8 cellular contexts compared by ENCODE assay signal in genomic region chr6:125986956-125987617, GRCh38. TPM values are rescaled to one million over a fixed set of nuclear protein-coding genes. Genes with fewer than 3 reads are reported as not detected.
A peak's percentile ranks its signal among the peaks of the same experiment; 100 is the strongest.
DNase-seq lines count a peak whose midpoint lies in the region; ATAC-seq and TF ChIP-seq lines count a peak whose summit lies in the region.

No MANE protein-coding gene starts in this region.

- no peak for TF ChIP-seq POLR2A in gastrocnemius medialis (IDR thresholded peaks at IDR 0.05)

- no peaks in the 10 kb centered on the region for H3K27me3 ChIP-seq in CD4-positive, alpha-beta T cell (ENCODE audit: control insufficient read depth, insufficient read depth, low read length)
- H3K27me3 ChIP-seq in gastrocnemius medialis: no peaks in the 10 kb centered on the region

- H3K9me3 Mint-ChIP-seq in CD4-positive, alpha-beta T cell: no peaks in the 10 kb centered on the region
- H3K9me3 Mint-ChIP-seq in osteocyte (ENCODE audit: unreplicated experiment): no peaks in the 10 kb centered on the region

- DNase-seq in CD4-positive, alpha-beta T cell: no peak
- DNase-seq in germinal center (ENCODE audit: low spot score): peak; percentile 12
- no peak for DNase-seq in gastrocnemius medialis
- no peak for DNase-seq in mucosa of gallbladder (ENCODE audit: low spot score)
- DNase-seq in osteocyte (ENCODE audit: extremely low spot score, unreplicated experiment): no peak

- no peaks in the 10 kb centered on the region for H3K9me3 ChIP-seq in CD4-positive, alpha-beta T cell (ENCODE audit: control insufficient read depth, low read length)
- H3K9me3 ChIP-seq in gastrocnemius medialis: no peaks in the 10 kb centered on the region

- no peak overlapping the region for H3K27ac Mint-ChIP-seq in CD4-positive, alpha-beta T cell
- no peak overlapping the region for H3K27ac Mint-ChIP-seq in osteocyte (ENCODE audit: unreplicated experiment)

- H3K4me3 Mint-ChIP-seq in CD4-positive, alpha-beta T cell: no peak overlapping the region
- no peak overlapping the region for H3K4me3 Mint-ChIP-seq in osteocyte (ENCODE audit: unreplicated experiment)

- in situ Hi-C loops in gastrocnemius medialis (cut with MboI; ENCODE audit: low sequenced_read_pairs in 4 of 4): no loop called here

- H3K4me1 ChIP-seq in gastrocnemius medialis: peaks cover 3 to 12% of the 10 kb centered on the region in 2 donors

- CTCF ChIA-PET in CD4-positive, alpha-beta T cell (lab: Charles Lee): interaction anchor here (1.3 to 2.0 kb wide), 4 partner anchors 9 to 81 kb away, joined by 3 to 18 read pairs (median 11); partner anchors contain the start of gene HINT3

- TF ChIP-seq CTCF in CD4-positive, alpha-beta T cell (IDR thresholded peaks at IDR 0.05): no peak
- TF ChIP-seq CTCF in gastrocnemius medialis (IDR thresholded peaks at IDR 0.05 in 4 of 5, conservative IDR thresholded peaks at IDR 0.05 in 1 of 5) (no peak), osteocyte (IDR thresholded peaks at IDR 0.05) (no peak)

- POLR2A ChIA-PET in CD4-positive, alpha-beta T cell (lab: Charles Lee): interaction anchor here (1.1 to 3.6 kb wide), 17 partner anchors 8 to 1530 kb away, joined by 3 to 94 read pairs (median 9); partner anchors contain the start of genes HDDC2, HEY2, HINT3 and NCOA7

- peaks cover 2% of the 10 kb centered on the region for H3K4me1 Mint-ChIP-seq in CD4-positive, alpha-beta T cell (ENCODE audit: low read depth)
- H3K4me1 Mint-ChIP-seq in osteocyte (ENCODE audit: unreplicated experiment): peaks cover 13% of the 10 kb centered on the region

- H3K27me3 Mint-ChIP-seq in CD4-positive, alpha-beta T cell: no peaks in the 10 kb centered on the region
- H3K27me3 Mint-ChIP-seq in osteocyte (ENCODE audit: unreplicated experiment): no peaks in the 10 kb centered on the region

- H3K36me3 Mint-ChIP-seq in CD4-positive, alpha-beta T cell (ENCODE audit: low read depth): no peaks in the 10 kb centered on the region
- no peaks in the 10 kb centered on the region for H3K36me3 Mint-ChIP-seq in osteocyte (ENCODE audit: unreplicated experiment)

- ATAC-seq in CD4-positive, alpha-beta T cell (ENCODE audit: poor library complexity): peak; percentile 40
- ATAC-seq in GM19452 (IDR thresholded peaks at IDR 0.05; ENCODE audit: unreplicated experiment) (peak; percentile 27), HG03442 (IDR thresholded peaks at IDR 0.05; ENCODE audit: unreplicated experiment) (peak; percentile 27), SK-N-SH treated with all-trans-retinoic acid at 6 μM for 48 hours (peak; percentile 1; the same call in 1 of the 3 replicates), gastrocnemius medialis (peak in 1 of 2 donors; percentile 32)

- intact Hi-C loops in CD4-positive, alpha-beta T cell (cut with DNase I, micrococcal nuclease): loop anchor here (1.0 to 10.0 kb wide), 3 partner anchors 9 to 1278 kb away; partner anchors contain the start of genes HDDC2 (in 1 of the 2) and RNF146 (in 1 of the 2)
- intact Hi-C loops in gastrocnemius medialis (cut with DNase I; ENCODE audit: low total_unique reads): loop anchor here (5.0 kb wide), 1 partner anchor 1130 kb away; the partner anchor contains the start of gene RSPO3

- H3K27ac ChIP-seq in CD4-positive, alpha-beta T cell (ENCODE audit: low read depth, low read length): peak overlapping the region; percentile 54
- peak overlapping the region; percentile 71 to 82 (median 80) for H3K27ac ChIP-seq in gastrocnemius medialis

- H3K4me3 ChIP-seq in gastrocnemius medialis: peak overlapping the region; percentile 64 to 96 (median 92)

- H3K36me3 ChIP-seq in gastrocnemius medialis: no peaks in the 10 kb centered on the region

TF ChIP-seq in SK-N-SH treated with all-trans-retinoic acid at 6 μM for 48 hours, 23 proteins besides CTCF, POLR2A, EP300 and RAD21 (continues in another document):
- TF ChIP-seq TOX (CRISPR knock-in tag; IDR thresholded peaks at IDR 0.05; ENCODE audit: borderline replicate concordance) (no peak), TCF4 (CRISPR knock-in tag; IDR thresholded peaks at IDR 0.05; ENCODE audit: borderline replicate concordance) (no peak), ZNF8 (CRISPR knock-in tag; IDR thresholded peaks at IDR 0.05) (no peak), PATZ1 (CRISPR knock-in tag; IDR thresholded peaks at IDR 0.05; ENCODE audit: borderline replicate concordance) (no peak), ZC3H10 (CRISPR knock-in tag; IDR thresholded peaks at IDR 0.05) (no peak), ARNTL (CRISPR knock-in tag; IDR thresholded peaks at IDR 0.05; ENCODE audit: borderline replicate concordance, low read depth) (no peak), TSHZ2 (CRISPR knock-in tag; IDR thresholded peaks at IDR 0.05) (no peak), ZNF565 (CRISPR knock-in tag; conservative IDR thresholded peaks at IDR 0.05; ENCODE audit: low read depth) (no peak), POU6F1 (CRISPR knock-in tag; IDR thresholded peaks at IDR 0.05; ENCODE audit: borderline replicate concordance, low read depth) (no peak), ISL1 (CRISPR knock-in tag; IDR thresholded peaks at IDR 0.05) (no peak), GLIS3 (CRISPR knock-in tag; IDR thresholded peaks at IDR 0.05) (no peak), BACH2 (CRISPR knock-in tag; IDR thresholded peaks at IDR 0.05; ENCODE audit: borderline replicate concordance) (no peak), ZFP3 (CRISPR knock-in tag; IDR thresholded peaks at IDR 0.05) (no peak), ESRRG (CRISPR knock-in tag; IDR thresholded peaks at IDR 0.05) (no peak)
- TF ChIP-seq, protein P1, sequence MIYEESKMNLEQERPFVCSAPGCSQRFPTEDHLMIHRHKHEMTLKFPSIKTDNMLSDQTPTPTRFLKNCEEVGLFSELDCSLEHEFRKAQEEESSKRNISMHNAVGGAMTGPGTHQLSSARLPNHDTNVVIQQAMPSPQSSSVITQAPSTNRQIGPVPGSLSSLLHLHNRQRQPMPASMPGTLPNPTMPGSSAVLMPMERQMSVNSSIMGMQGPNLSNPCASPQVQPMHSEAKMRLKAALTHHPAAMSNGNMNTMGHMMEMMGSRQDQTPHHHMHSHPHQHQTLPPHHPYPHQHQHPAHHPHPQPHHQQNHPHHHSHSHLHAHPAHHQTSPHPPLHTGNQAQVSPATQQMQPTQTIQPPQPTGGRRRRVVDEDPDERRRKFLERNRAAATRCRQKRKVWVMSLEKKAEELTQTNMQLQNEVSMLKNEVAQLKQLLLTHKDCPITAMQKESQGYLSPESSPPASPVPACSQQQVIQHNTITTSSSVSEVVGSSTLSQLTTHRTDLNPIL (CRISPR knock-in tag; IDR thresholded peaks at IDR 0.05; ENCODE audit: low read depth): no peak

RNA-seq across cellular contexts. Expression of gene TRMT11, which starts 0.7 kb away (rescaled TPM):
- total RNA-seq in CD4-positive, alpha-beta T cell: 10 to 100 TPM; 21.6 to 22.5 TPM
- total RNA-seq in gastrocnemius medialis (10 to 100 TPM in 1 of 4 donors, 1 to 10 TPM in 3; 2.5 to 10.2 (median 6.9) TPM), mucosa of gallbladder (18.0 TPM), osteocyte (20.4 and 21.1 TPM in 2 replicates)

RNA-seq across cellular contexts. Expression of gene HINT3, which starts 30.5 kb away (rescaled TPM):
- 10 to 100 TPM; 10.4 TPM for total RNA-seq in CD4-positive, alpha-beta T cell
- 10 to 100 TPM; 54.3 to 81.5 (median 67.5) TPM for total RNA-seq in gastrocnemius medialis
- total RNA-seq in mucosa of gallbladder: 32.3 TPM
- 15.0 and 16.6 TPM in 2 replicates for total RNA-seq in osteocyte
